27 cellular contexts compared by ENCODE assay signal in the genomic region with DNA sequence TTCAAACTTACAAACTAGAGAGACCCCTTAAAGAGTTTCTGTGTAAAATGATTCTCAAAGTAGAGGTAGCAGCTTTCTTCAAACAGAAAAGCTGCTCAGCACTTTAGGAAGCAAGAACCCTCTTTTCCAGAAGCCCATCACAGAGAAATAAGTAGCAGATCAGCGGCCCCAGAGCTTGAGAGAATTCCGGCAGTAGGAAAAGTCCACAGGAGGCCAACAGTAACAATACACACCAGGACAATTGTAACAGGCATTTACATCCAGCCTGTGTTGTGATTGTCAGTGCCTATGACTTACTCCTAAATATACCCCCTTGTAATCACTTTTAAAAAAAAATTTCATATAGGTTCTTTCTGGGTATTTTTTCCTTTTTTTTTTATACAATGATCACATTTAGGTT.
A peak's percentile ranks its signal among the peaks of the same experiment; 100 is the strongest.
DNase-seq lines count a peak whose midpoint lies in the region; ATAC-seq, FAIRE-seq and TF ChIP-seq lines count a peak whose summit lies in the region.
"Had no signal": no experiment of that assay in that cellular context is flagged by ENCODE, and none has a peak within 500 bp of the region (broad histone marks: within the 10 kb centered on the region; RNA-seq: fewer than 3 reads in every experiment).

No MANE protein-coding gene starts in this region.

- POLR2A ChIA-PET in H1 (lab: Charles Lee; ENCODE audit: partially characterized antibody): no interaction called here

- H3K4me1 ChIP-seq in GM23338 (ENCODE audit: insufficient read depth) (0 out of 2 replicates have a peak, but pooled peaks cover 3% of the 10 kb centered on the region), H1 (replicated peaks in 1 of 4; ENCODE audit: control insufficient read depth in 3 of 4, insufficient read depth in 4 of 4, low read length in 3 of 4) (peaks cover 0 to 2% (median 0%) of the 10 kb centered on the region in 4 experiments; a peak in 1 of 7 replicates), neuronal stem cell (ENCODE audit: control insufficient read depth in 2 of 2, insufficient read depth in 1 of 2, low read depth in 1 of 2, low read length in 2 of 2) (peaks cover 2 to 10% of the 10 kb centered on the region in 2 donors)
- H3K4me1 ChIP-seq: BE2C had no signal

- CTCF ChIA-PET in H1 (lab: Charles Lee; ENCODE audit: partially characterized antibody): interaction anchor here (0.6 to 1.0 kb wide), 3 partner anchors 12 to 636 kb away, joined by 3 to 5 read pairs (median 3); no protein-coding TSS in a partner anchor

- H2BK15ac ChIP-seq in H1 (ENCODE audit: low read length) (no peak overlapping the region), neuronal stem cell (ENCODE audit: low read length) (no peak overlapping the region)

- 43% methylated on average over 2 of the region's 2 CpGs; no CpG with 5 or more reads in 1 of the 2 experiments for WGBS in H1 (ENCODE audit: extremely low coverage in 1 of 2, insufficient coverage in 1 of 2, insufficient read length in 1 of 2, insufficient replicate concordance in 2 of 2, low coverage in 1 of 2, low lambda C conversion rate in 2 of 2, missing lambda C conversion rate in 1 of 2), 2 experiments
- no CpG with 5 or more reads among the region's 2 CpGs for WGBS in neuronal stem cell (ENCODE audit: extremely low coverage in 2 of 2, insufficient read length in 2 of 2, insufficient replicate concordance in 1 of 2), 2 donors

- H3K79me1 ChIP-seq in H1 (ENCODE audit: low read depth, low read length): no peaks in the 10 kb centered on the region
- H3K79me1 ChIP-seq in neuronal stem cell (ENCODE audit: low read depth, low read length): no peaks in the 10 kb centered on the region

- H3K23me2 ChIP-seq in H1 (ENCODE audit: low read depth, low read length): no peaks in the 10 kb centered on the region

- H3K79me2 ChIP-seq in GM23338 (replicated peaks; ENCODE audit: insufficient read depth) (no peaks in the 10 kb centered on the region), H1 (ENCODE audit: control insufficient read depth in 1 of 2, insufficient read depth in 2 of 2, low read length in 2 of 2) (no peaks in the 10 kb centered on the region)

- DNase-seq in GM23338 (ENCODE audit: low spot score) (peak; percentile 41), H1 (ENCODE audit: low read depth in 1 of 2, low spot score in 2 of 2) (no peak), iPS-NIHi7 (ENCODE audit: extremely low spot score) (peak; percentile 14), neuronal stem cell (ENCODE audit: low spot score) (peak; percentile 35), HuH-7.5 (ENCODE audit: low spot score) (no peak)
- no peak for DNase-seq in activated CD8-positive, alpha-beta memory T cell treated with anti-CD3 and anti-CD28 coated beads, Interleukin-2, amount 50 U/mL, for 4 hours
- DNase-seq: 8988T; ACHN; BE2C; CD8-positive, alpha-beta memory T cell; DMS 273 treated with DMSO at 0.1 percent for 48 hours; DMS79; H9; MM.1S; NCI-H1417; NCI-H1694; NCI-H2029 treated with DMSO at 0.1 percent for 48 hours; NCI-H526 treated with DMSO at 0.1 percent for 48 hours; RPMI8226; SHP77 had no signal

- no peak overlapping the region for H2BK20ac ChIP-seq in H1 (ENCODE audit: low read length)

- peaks cover 18% of the 10 kb centered on the region for H3K4me1 Mint-ChIP-seq in GM23338
- H3K4me1 Mint-ChIP-seq: CD8-positive, alpha-beta memory T cell; IgD-negative memory B cell had no signal

- peaks cover 10 to 12% of the 10 kb centered on the region in 2 experiments for H3K9me3 ChIP-seq in H1 (ENCODE audit: insufficient read depth in 2 of 2, low read depth in 1 of 2, low read length in 1 of 2)
- H3K9me3 ChIP-seq in neuronal stem cell (replicated peaks in 1 of 2; ENCODE audit: control insufficient read depth in 2 of 2, insufficient read depth in 1 of 2, low read depth in 1 of 2, low read length in 2 of 2): peaks cover 6 to 9% of the 10 kb centered on the region in 2 donors
- H3K9me3 ChIP-seq: BE2C had no signal

- H3K4me3 ChIP-seq in GM23338: no peak overlapping the region
- H3K4me3 ChIP-seq in H1 (ENCODE audit: extremely low read depth in 1 of 4, insufficient read depth in 2 of 4, low read depth in 3 of 4, low read length in 4 of 4): no peak overlapping the region
- no peak overlapping the region for H3K4me3 ChIP-seq in neuronal stem cell (ENCODE audit: low read length in 2 of 2)

- peak; percentile 91 for ATAC-seq in GM23338
- ATAC-seq in activated CD4-positive, CD25-positive, alpha-beta regulatory T cell treated with anti-CD3 and anti-CD28 coated beads, Interleukin-2, amount 50 U/mL, for 24 hours: no peak

- TF ChIP-seq EP300 in H1 (IDR thresholded peaks at IDR 0.05; ENCODE audit: borderline replicate concordance in 1 of 2, low read depth in 2 of 2, low read length in 2 of 2): no peak

- H3K23ac ChIP-seq in H1 (ENCODE audit: insufficient read length): no peak overlapping the region
- no peak overlapping the region for H3K23ac ChIP-seq in neuronal stem cell (ENCODE audit: low read depth, low read length, poor library complexity)

- H3K18ac ChIP-seq in H1 (ENCODE audit: extremely low read depth, low read length): no peak overlapping the region
- H3K18ac ChIP-seq in neuronal stem cell (ENCODE audit: low read length): no peak overlapping the region

- TF ChIP-seq RAD21 in H1 (IDR thresholded peaks at IDR 0.05 in 1 of 2, conservative IDR thresholded peaks at IDR 0.05 in 1 of 2; ENCODE audit: low read depth in 2 of 2, low read length in 2 of 2): peak in 1 of 2 experiments; percentile 6; a peak in 1 of 4 replicates

- H3K36me3 ChIP-seq in GM23338 (ENCODE audit: insufficient read depth) (no peaks in the 10 kb centered on the region), H1 (ENCODE audit: control insufficient read depth in 2 of 4, insufficient read depth in 4 of 4, low read length in 3 of 4) (peaks cover 0 to 7% (median 0%) of the 10 kb centered on the region in 4 experiments; a peak in 2 of 8 replicates), neuronal stem cell (replicated peaks in 1 of 2; ENCODE audit: control insufficient read depth in 2 of 2, insufficient read depth in 2 of 2, low read length in 2 of 2) (no peaks in the 10 kb centered on the region)
- H3K36me3 ChIP-seq: BE2C had no signal

- H3K9ac ChIP-seq in H1 (replicated peaks in 1 of 4; ENCODE audit: extremely low read depth in 1 of 4, low read depth in 3 of 4, low read length in 3 of 4) (no peak overlapping the region), neuronal stem cell (ENCODE audit: low read depth, low read length, poor library complexity) (no peak overlapping the region)
- H3K9ac ChIP-seq: KMS-11 had no signal

- H4K8ac ChIP-seq in H1 (ENCODE audit: extremely low read depth, insufficient read depth, low read length): no peak overlapping the region
- H4K8ac ChIP-seq in neuronal stem cell (ENCODE audit: low read depth, low read length): no peak overlapping the region

- H3F3A ChIP-seq in GM23338 (replicated peaks; ENCODE audit: low read depth): no peaks in the 10 kb centered on the region

- peaks cover 15% of the 10 kb centered on the region; the same call in 2 of the 3 replicates for H3K36me3 Mint-ChIP-seq in GM23338 (ENCODE audit: low read depth)
- H3K36me3 Mint-ChIP-seq: CD8-positive, alpha-beta memory T cell; IgD-negative memory B cell had no signal

- H2AFZ ChIP-seq in GM23338 (peak overlapping the region; percentile 53), H1 (ENCODE audit: low read length) (no peak overlapping the region), neuronal stem cell (ENCODE audit: low read length) (peak overlapping the region; percentile 85)

- H2BK5ac ChIP-seq in H1 (ENCODE audit: low read depth, low read length): no peak overlapping the region
- no peak overlapping the region for H2BK5ac ChIP-seq in neuronal stem cell (ENCODE audit: low read length)

- H4K91ac ChIP-seq in H1 (replicated peaks; ENCODE audit: insufficient read length, low read length): no peak overlapping the region
- H4K91ac ChIP-seq in neuronal stem cell (ENCODE audit: low read depth, low read length, poor library complexity): no peak overlapping the region

- no peaks in the 10 kb centered on the region for H3K27me3 ChIP-seq in GM23338 (ENCODE audit: insufficient read depth)
- no peaks in the 10 kb centered on the region for H3K27me3 ChIP-seq in H1 (replicated peaks in 1 of 4; ENCODE audit: control insufficient read depth in 3 of 4, extremely low read depth in 1 of 4, insufficient read depth in 3 of 4, low read length in 3 of 4)
- no peaks in the 10 kb centered on the region for H3K27me3 ChIP-seq in neuronal stem cell (ENCODE audit: control insufficient read depth in 3 of 3, insufficient read depth in 3 of 3, low read depth in 1 of 3, low read length in 3 of 3)
- H3K27me3 ChIP-seq: BE2C had no signal

- no peak overlapping the region for H3K27ac Mint-ChIP-seq in GM23338
- H3K27ac Mint-ChIP-seq: CD14-positive monocyte; CD8-positive, alpha-beta memory T cell; IgD-negative memory B cell had no signal

- no peak for TF ChIP-seq POLR2A in H1 (IDR thresholded peaks at IDR 0.05; ENCODE audit: control extremely low read depth in 1 of 2, low read depth in 2 of 2, low read length in 2 of 2)

- H3K9me3 Mint-ChIP-seq in GM23338: peaks cover 23% of the 10 kb centered on the region
- H3K9me3 Mint-ChIP-seq: IgD-negative memory B cell had no signal

- no peak overlapping the region for H3K56ac ChIP-seq in H1 (replicated peaks; ENCODE audit: insufficient read length, low read depth, low read length)

- H3K14ac ChIP-seq in H1 (ENCODE audit: insufficient read length) (no peak overlapping the region), neuronal stem cell (ENCODE audit: low read length) (no peak overlapping the region)

- H3K4ac ChIP-seq in H1 (replicated peaks; ENCODE audit: insufficient read length, low read depth, low read length) (no peak overlapping the region), neuronal stem cell (ENCODE audit: low read length) (no peak overlapping the region)

- H2AK5ac ChIP-seq in H1 (ENCODE audit: low read depth, low read length) (no peak overlapping the region), neuronal stem cell (ENCODE audit: low read depth, low read length) (no peak overlapping the region)

- H3K27ac ChIP-seq in GM23338 (ENCODE audit: low read depth) (no peak overlapping the region), H1 (ENCODE audit: low read depth, low read length) (no peak overlapping the region), neuronal stem cell (replicated peaks; ENCODE audit: low read length) (no peak overlapping the region)
- H3K27ac ChIP-seq: KMS-11 had no signal

- H3K4me3 Mint-ChIP-seq in GM23338: no peak overlapping the region
- H3K4me3 Mint-ChIP-seq: CD14-positive monocyte; CD8-positive, alpha-beta memory T cell; H9; IgD-negative memory B cell had no signal

- FAIRE-seq in H1 (lab: Jason Lieb, UNC): peak; percentile 55
- FAIRE-seq: GM12892, GM18507, HTR-8/SVneo had no signal

- H4K5ac ChIP-seq in H1 (ENCODE audit: insufficient read length, low read depth, low read length): no peak overlapping the region

- H3K27me3 Mint-ChIP-seq in GM23338 (ENCODE audit: insufficient read depth, low read depth, poor library complexity): peaks cover 1% of the 10 kb centered on the region
- H3K27me3 Mint-ChIP-seq: CD8-positive, alpha-beta memory T cell had no signal

- H2BK120ac ChIP-seq in H1 (replicated peaks; ENCODE audit: low read depth, low read length): no peak overlapping the region
- no peak overlapping the region for H2BK120ac ChIP-seq in neuronal stem cell (ENCODE audit: low read depth, low read length)

- H3K4me2 ChIP-seq in GM23338: no peak overlapping the region
- H3K4me2 ChIP-seq in H1 (ENCODE audit: insufficient read depth in 1 of 2, low read depth in 2 of 2, low read length in 2 of 2): no peak overlapping the region
- no peak overlapping the region for H3K4me2 ChIP-seq in neuronal stem cell (ENCODE audit: insufficient read depth, low read length, poor library complexity, severe bottlenecking)
- H3K4me2 ChIP-seq: KMS-11 had no signal

- H4K20me1 ChIP-seq in GM23338 (replicated peaks; ENCODE audit: insufficient read depth) (no peaks in the 10 kb centered on the region), H1 (replicated peaks in 1 of 2; ENCODE audit: control insufficient read depth in 1 of 2, insufficient read depth in 2 of 2, low read length in 2 of 2) (no peaks in the 10 kb centered on the region)

- H3K9me2 ChIP-seq in GM23338 (ENCODE audit: insufficient read depth): peaks cover 3% of the 10 kb centered on the region; the same call in 1 of the 2 replicates

- H2BK12ac ChIP-seq in H1 (ENCODE audit: low read depth, low read length) (no peak overlapping the region), neuronal stem cell (ENCODE audit: low read length) (no peak overlapping the region)

- TF ChIP-seq CTCF in GM23338 (conservative IDR thresholded peaks at IDR 0.05; ENCODE audit: low read depth in 2 of 2) (no peak), H1 (IDR thresholded peaks at IDR 0.05; ENCODE audit: control extremely low read depth in 1 of 3, insufficient read depth in 1 of 3, low read depth in 1 of 3, low read length in 3 of 3) (no peak)

Comparison
In these comparisons a context has a peak if more than half of its experiments do, and no peak if none do; other contexts are left out.
1. DNase-seq: peak in GM23338 (single experiment), iPS-NIHi7 (single experiment) and neuronal stem cell (single experiment); none in H1 (0 of 2), HuH-7.5 (single experiment) and activated CD8-positive, alpha-beta memory T cell treated with anti-CD3 and anti-CD28 coated beads, Interleukin-2, amount 50 U/mL, for 4 hours (single experiment).